In genomic region chr18:55780591-55781071, GRCh38 we compare ENCODE assay signal across 8 cellular contexts.
DNase-seq lines count a peak whose midpoint lies in the region; ATAC-seq and TF ChIP-seq lines count a peak whose summit lies in the region.

No MANE protein-coding gene starts in this region.

- H3K9me3 ChIP-seq in T-helper 17 cell (ENCODE audit: control insufficient read depth, low read length, poor library complexity, severe bottlenecking) (no peaks in the 10 kb centered on the region), heart right ventricle (no peaks in the 10 kb centered on the region), sigmoid colon (no peaks in the 10 kb centered on the region)

- DNase-seq in T-helper 17 cell (no peak), heart right ventricle (no peak), sigmoid colon (no peak), GDM1 (lab: John Stamatoyannopoulos, UW) (no peak), NOMO-1 treated with DMSO at 0.1 percent for 48 hours (lab: John Stamatoyannopoulos, UW; ENCODE audit: unreplicated experiment) (no peak), NCI-H1694 (lab: John Stamatoyannopoulos, UW) (no peak), DMS114 treated with DMSO at 0.1 percent for 48 hours (lab: John Stamatoyannopoulos, UW; ENCODE audit: unreplicated experiment) (no peak)

- H3K4me1 Mint-ChIP-seq in T-helper 17 cell, result no peaks in the 10 kb centered on the region

- intact Hi-C loops in heart right ventricle (cut with DNase I), result loop anchor here in 9 of 10 donors (1.0 to 10.0 kb wide), 20 partner anchors 82 to 797 kb away; partner anchors contain the start of gene TCF4 (in 1 of the 9)
- intact Hi-C loops in sigmoid colon (cut with DNase I), result loop anchor here (1.0 to 5.0 kb wide), 4 partner anchors 188 to 546 kb away; no protein-coding TSS in a partner anchor

- no peak for TF ChIP-seq POLR2A in sigmoid colon (IDR thresholded peaks at IDR 0.05)

- H3K4me3 ChIP-seq in GM08714 (ENCODE audit: low read length) (peak overlapping the region; percentile 51; the same call in 1 of the 2 replicates), heart right ventricle (peak overlapping the region; percentile 57 to 74 (median 68)), sigmoid colon (peak overlapping the region; percentile 43 to 65 (median 60))

- H3K27ac Mint-ChIP-seq in T-helper 17 cell, result no peak overlapping the region

- peaks cover 0 to 8% (median 0%) of the 10 kb centered on the region in 7 donors for H3K27me3 ChIP-seq in heart right ventricle
- H3K27me3 ChIP-seq in sigmoid colon, result no peaks in the 10 kb centered on the region

- peaks cover 0 to 45% (median 30%) of the 10 kb centered on the region in 9 donors for H3K4me1 ChIP-seq in heart right ventricle
- H3K4me1 ChIP-seq in sigmoid colon, result peaks cover 0 to 10% (median 0%) of the 10 kb centered on the region in 4 donors

- TF ChIP-seq EP300 in sigmoid colon (IDR thresholded peaks at IDR 0.05), result no peak

- no peak overlapping the region for H3K4me3 Mint-ChIP-seq in T-helper 17 cell

- WGBS in heart right ventricle, 2 donors, result 33 to 42% methylated on average over 8 of the region's 8 CpGs
- 29 to 46% methylated on average over 8 of the region's 8 CpGs for WGBS in sigmoid colon, 2 donors

- H3K36me3 Mint-ChIP-seq in T-helper 17 cell (ENCODE audit: low read depth), result no peaks in the 10 kb centered on the region

- TF ChIP-seq CTCF in heart right ventricle (IDR thresholded peaks at IDR 0.05), result peak in 1 of 9 donors; percentile 18
- peak in 1 of 4 experiments; percentile 2 for TF ChIP-seq CTCF in sigmoid colon (IDR thresholded peaks at IDR 0.05)

- H3K27ac ChIP-seq in heart right ventricle (peak overlapping the region; percentile 85 to 97 (median 93)), sigmoid colon (peak overlapping the region; percentile 53 to 65 (median 58))

- peaks cover 20% of the 10 kb centered on the region for H3K27me3 Mint-ChIP-seq in T-helper 17 cell

- ATAC-seq in T-helper 17 cell (peak; percentile 32), heart right ventricle (peak in 7 of 8 donors; percentile 28 to 60 (median 36))

- no peaks in the 10 kb centered on the region for H3K36me3 ChIP-seq in heart right ventricle
- no peaks in the 10 kb centered on the region for H3K36me3 ChIP-seq in sigmoid colon
